ENCODE assay signal across 24 cellular contexts in the genomic region with DNA sequence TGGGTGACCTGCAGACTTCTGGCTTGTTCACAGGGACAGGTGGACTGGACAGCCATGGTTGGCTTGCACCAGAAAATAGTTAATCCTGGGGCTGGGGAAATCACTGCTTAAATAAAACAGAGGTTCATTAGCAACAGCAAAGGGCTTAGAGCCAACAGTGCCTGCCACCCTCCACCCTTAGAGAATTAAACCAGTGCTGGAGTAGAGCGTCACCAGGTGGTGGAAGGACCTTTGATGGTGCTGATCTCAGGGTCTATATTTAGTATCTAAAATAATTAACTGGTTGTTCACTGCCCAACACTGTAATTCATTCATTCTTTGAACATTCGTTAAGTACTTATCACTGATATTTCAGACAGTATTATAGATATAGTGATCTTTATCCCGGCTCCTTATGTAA. TPM values are rescaled to one million over a fixed set of nuclear protein-coding genes. Genes with fewer than 3 reads are reported as not detected.
DNase-seq lines count a peak whose midpoint lies in the region; ATAC-seq, FAIRE-seq and TF ChIP-seq lines count a peak whose summit lies in the region.
"Had no signal": no experiment of that assay in that cellular context is flagged by ENCODE, and none has a peak within 500 bp of the region (broad histone marks: within the 10 kb centered on the region; RNA-seq: fewer than 3 reads in every experiment).

No MANE protein-coding gene starts in this region.

- peaks cover 20% of the 10 kb centered on the region for H3K27me3 ChIP-seq in OCI-LY3 (ENCODE audit: low read depth, low read length)

- H3K36me3 ChIP-seq in OCI-LY3 (replicated peaks; ENCODE audit: low read depth, low read length) (no peaks in the 10 kb centered on the region), kidney (ENCODE audit: control insufficient read depth in 1 of 2, insufficient read depth in 2 of 2, low read length in 2 of 2) (no peaks in the 10 kb centered on the region)
- H3K36me3 ChIP-seq: upper lobe of right lung had no signal

- H3K4me1 ChIP-seq in OCI-LY3 (ENCODE audit: low read length) (peaks cover 7% of the 10 kb centered on the region; the same call in 1 of the 2 replicates), kidney (ENCODE audit: control insufficient read depth in 1 of 2, insufficient read depth in 1 of 2, low read depth in 1 of 2, low read length in 2 of 2) (peaks cover 26 to 28% of the 10 kb centered on the region in 2 donors)

- ATAC-seq in GM18858 (IDR thresholded peaks at IDR 0.05; ENCODE audit: unreplicated experiment) (no peak), HG03175 (IDR thresholded peaks at IDR 0.05; ENCODE audit: unreplicated experiment) (no peak)
- ATAC-seq: left lobe of liver, T-helper 17 cell, upper lobe of right lung had no signal

- H3K27ac ChIP-seq in OCI-LY3 (ENCODE audit: low read length) = no peak overlapping the region
- peak overlapping the region in 1 of 2 donors; percentile 4 for H3K27ac ChIP-seq in kidney (ENCODE audit: low read depth in 2 of 2, low read length in 2 of 2)
- H3K27ac ChIP-seq: C4-2B, KMS-11, skin epidermis, upper lobe of right lung had no signal

- H3K4me2 ChIP-seq in OCI-LY3 (ENCODE audit: low read length) = no peak overlapping the region
- H3K4me2 ChIP-seq: KMS-11 had no signal

- DNase-seq in D721Med (ENCODE audit: insufficient read length, low spot score) (no peak), kidney (peak; percentile 48)
- no peak for DNase-seq in stimulated activated CD4-positive, alpha-beta T cell treated with anti-CD3 and anti-CD28 coated beads, Interleukin-1b, Interleukin-23, amount 100 ng/mL, for 48 hours
- DNase-seq: activated CD4-positive, alpha-beta memory T cell treated with anti-CD3 and anti-CD28 coated beads, Interleukin-2, amount 10 ng/mL, durations not matched to agents 7 days and 5 days; activated naive CD4-positive, alpha-beta T cell treated with anti-CD3 and anti-CD28 coated beads, Interleukin-2, amount 10 ng/mL, durations not matched to agents 7 days and 5 days; amygdala; Caco-2; DND-41; effector CD4-positive, alpha-beta T cell; NCI-H1436; NCI-H446 treated with DMSO at 0.1 percent for 48 hours; nephron progenitor cell; Right ventricle myocardium superior; stimulated activated naive CD4-positive, alpha-beta T cell; T-helper 17 cell; upper lobe of right lung had no signal

- no peak for TF ChIP-seq EP300 in Ishikawa (IDR thresholded peaks at IDR 0.05; ENCODE audit: borderline replicate concordance)

- no peak overlapping the region for H3K9ac ChIP-seq in OCI-LY3 (ENCODE audit: low read length)
- H3K9ac ChIP-seq in kidney (ENCODE audit: low read length in 2 of 2) = no peak overlapping the region
- H3K9ac ChIP-seq: KMS-11 had no signal

- intact Hi-C loops in kidney (cut with DNase I) = no loop called here

- H4K20me1 ChIP-seq in OCI-LY3 (ENCODE audit: insufficient read depth, low read length) = no peaks in the 10 kb centered on the region

- TF ChIP-seq CTCF in D721Med (IDR thresholded peaks at IDR 0.05; ENCODE audit: insufficient read depth, missing control alignments) (peak; percentile 11), OCI-LY3 (IDR thresholded peaks at IDR 0.05; ENCODE audit: low read depth, low read length) (peak; percentile 12; the same call in 1 of the 2 replicates), kidney (IDR thresholded peaks at IDR 0.05; ENCODE audit: borderline replicate concordance, extremely low read depth, insufficient read depth) (peak; percentile 50)

- no peaks in the 10 kb centered on the region for H3K79me2 ChIP-seq in OCI-LY3 (ENCODE audit: low read length)

- no peak for FAIRE-seq in D721Med (lab: Jason Lieb, UNC)
- peak; percentile 13 for FAIRE-seq in kidney (lab: Jason Lieb, UNC)

- H2AFZ ChIP-seq in OCI-LY3 (ENCODE audit: low read depth, low read length) = no peak overlapping the region

- H3K9me3 ChIP-seq in OCI-LY3 (ENCODE audit: insufficient read depth, low read length) = no peaks in the 10 kb centered on the region
- no peaks in the 10 kb centered on the region for H3K9me3 ChIP-seq in kidney (ENCODE audit: control insufficient read depth in 1 of 2, low read length in 2 of 2)
- H3K9me3 ChIP-seq: Caco-2, upper lobe of right lung had no signal

- peak; percentile 49 for TF ChIP-seq RAD21 in Ishikawa (IDR thresholded peaks at IDR 0.05; ENCODE audit: low read depth)

- H3K4me3 ChIP-seq in OCI-LY3 (ENCODE audit: low read length) (no peak overlapping the region), kidney (ENCODE audit: low read length in 2 of 2) (no peak overlapping the region)
- H3K4me3 ChIP-seq: skin epidermis, upper lobe of right lung had no signal

TF ChIP-seq in Ishikawa, 13 proteins besides CTCF, POLR2A, EP300 and RAD21:
- TF ChIP-seq YY1 (IDR thresholded peaks at IDR 0.05; ENCODE audit: low read depth) = no peak
- no peak for TF ChIP-seq TAF1 (IDR thresholded peaks at IDR 0.05; ENCODE audit: low read depth)
- TF ChIP-seq TEAD4 (IDR thresholded peaks at IDR 0.05) = no peak
- TF ChIP-seq ZBTB7A (IDR thresholded peaks at IDR 0.05; ENCODE audit: low read depth) = no peak
- no peak for TF ChIP-seq FOXM1 (IDR thresholded peaks at IDR 0.05; ENCODE audit: borderline replicate concordance, low read depth)

RNA-seq across cellular contexts. Expression of gene PDE9A, which starts 34.7 kb away (rescaled TPM):
- 39.0 TPM for total RNA-seq in kidney
- 30.1 TPM for polyA plus RNA-seq in kidney (ENCODE audit: insufficient read depth, low read depth, low replicate concordance)
